ENCODE assay signal across 8 cellular contexts in the genomic region with DNA sequence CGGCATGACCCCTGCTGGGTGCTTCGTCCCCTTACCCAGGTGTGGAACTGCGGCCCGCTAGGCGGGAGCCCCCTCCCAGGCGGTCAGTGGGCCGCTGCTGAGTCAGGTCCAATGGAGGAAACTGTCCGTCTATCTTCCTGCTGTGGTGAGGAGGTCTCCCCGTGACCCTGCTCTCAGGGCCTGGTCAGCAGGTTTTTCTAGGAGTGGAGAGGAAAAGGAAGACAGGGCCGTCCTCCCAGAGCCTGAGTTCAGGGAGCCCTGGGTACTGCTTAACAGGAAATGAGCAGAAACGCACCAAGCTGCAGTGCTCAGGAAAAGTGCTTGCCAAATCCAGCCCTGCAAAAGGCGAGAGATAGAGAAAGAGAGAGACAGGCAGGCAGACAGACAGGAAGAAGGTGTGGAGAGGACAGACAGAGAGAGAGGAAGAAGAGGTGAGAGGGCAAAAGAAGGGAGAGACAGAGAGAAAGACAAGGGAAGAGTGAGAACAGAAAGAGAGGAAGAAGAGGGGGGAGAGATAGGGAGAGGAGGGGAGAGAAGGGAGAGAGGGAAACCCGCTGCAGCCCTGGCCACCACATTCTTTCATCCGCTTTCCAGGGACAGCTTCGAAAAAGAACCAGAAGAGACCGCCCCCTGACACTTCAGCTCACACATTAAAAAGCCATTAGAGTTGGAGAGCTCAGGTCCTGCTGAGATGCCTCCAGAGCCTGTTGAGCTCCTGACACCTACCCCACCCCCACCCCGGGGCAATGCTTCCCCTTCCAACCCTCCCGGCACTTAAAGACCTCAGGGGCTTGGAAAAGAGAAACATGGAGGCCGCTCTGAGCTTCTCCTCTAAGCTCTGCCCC. TPM values are rescaled to one million over a fixed set of nuclear protein-coding genes. Genes with fewer than 3 reads are reported as not detected.
DNase-seq lines count a peak whose midpoint lies in the region; ATAC-seq and TF ChIP-seq lines count a peak whose summit lies in the region.

No MANE protein-coding gene starts in this region.

- H3F3A ChIP-seq in SK-N-SH (replicated peaks; ENCODE audit: insufficient read depth), result no peaks in the 10 kb centered on the region

- H3K4me1 ChIP-seq in SK-N-SH (ENCODE audit: control insufficient read depth in 1 of 2, insufficient read depth in 2 of 2, low read depth in 1 of 2, low read length in 1 of 2), result peaks cover 0 to 20% of the 10 kb centered on the region in 2 experiments; a peak in 1 of 4 replicates

- peaks cover 76% of the 10 kb centered on the region for H3K36me3 Mint-ChIP-seq in stimulated activated effector memory CD8-positive, alpha-beta T cell treated with anti-CD3 and anti-CD28 coated beads, Interleukin-12 subunit alpha, Interleukin-12 subunit beta, amount 100 ng/mL, for 72 hours

- peak overlapping the region; percentile 73 for H3K27ac Mint-ChIP-seq in stimulated activated effector memory CD8-positive, alpha-beta T cell treated with anti-CD3 and anti-CD28 coated beads, Interleukin-12 subunit alpha, Interleukin-12 subunit beta, amount 100 ng/mL, for 72 hours

- DNase-seq in Kasumi-1 (lab: John Stamatoyannopoulos, UW), result peak; percentile 61 to 70
- peak; percentile 54 for DNase-seq in amniotic epithelial cell (ENCODE audit: low read depth)
- peak; percentile 79 for DNase-seq in iPS-NIHi7 (ENCODE audit: extremely low spot score)
- DNase-seq in stimulated activated effector memory CD8-positive, alpha-beta T cell treated with anti-CD3 and anti-CD28 coated beads, Interleukin-12 subunit alpha, Interleukin-12 subunit beta, amount 100 ng/mL, for 72 hours (ENCODE audit: low spot score in 2 of 2), result no peak
- DNase-seq in SK-N-SH, result no peak
- no peak for DNase-seq in activated CD8-positive, alpha-beta memory T cell treated with anti-CD3 and anti-CD28 coated beads for 24 hours

- no peak overlapping the region for H3K4me2 ChIP-seq in SK-N-SH

- no peak overlapping the region; a peak in 1 of 4 replicates for H3K27ac ChIP-seq in SK-N-SH (ENCODE audit: low read depth in 2 of 2, low read length in 1 of 2)

- peaks cover 91% of the 10 kb centered on the region for H4K20me1 ChIP-seq in SK-N-SH (ENCODE audit: insufficient read depth)

- H3K4me1 Mint-ChIP-seq in stimulated activated effector memory CD8-positive, alpha-beta T cell treated with anti-CD3 and anti-CD28 coated beads, Interleukin-12 subunit alpha, Interleukin-12 subunit beta, amount 100 ng/mL, for 72 hours, result peaks cover 60% of the 10 kb centered on the region

- no peaks in the 10 kb centered on the region for H3K27me3 ChIP-seq in SK-N-SH (ENCODE audit: insufficient read depth)

- WGBS in SK-N-SH (ENCODE audit: low lambda C conversion rate), result 89% methylated on average over 19 of the region's 19 CpGs

- TF ChIP-seq RAD21 in SK-N-SH (IDR thresholded peaks at IDR 0.05; ENCODE audit: low read length), result no peak

- CTCF ChIA-PET in SK-N-SH (lab: Yijun Ruan, JAX), result interaction anchor here (0.8 to 2.0 kb wide), 2 partner anchors 10 to 14 kb away, joined by 4 to 13 read pairs; a partner anchor contains a TSS

- peaks cover under 1 to 6% of the 10 kb centered on the region in 2 experiments for H3K36me3 ChIP-seq in SK-N-SH (replicated peaks in 1 of 2; ENCODE audit: control insufficient read depth in 1 of 2, insufficient read depth in 2 of 2, low read length in 1 of 2)

- H3K4me3 ChIP-seq in SK-N-SH (ENCODE audit: low read depth in 2 of 2, low read length in 1 of 2), result no peak overlapping the region

- H2AFZ ChIP-seq in SK-N-SH (ENCODE audit: low read depth), result no peak overlapping the region

- TF ChIP-seq EP300 in SK-N-SH (IDR thresholded peaks at IDR 0.05; ENCODE audit: borderline replicate concordance in 1 of 2, low read depth in 1 of 2, low read length in 1 of 2), result no peak

- no peaks in the 10 kb centered on the region for H3K9me3 ChIP-seq in SK-N-SH

- TF ChIP-seq CTCF in SK-N-SH (IDR thresholded peaks at IDR 0.05), result no peak

- no peak overlapping the region for H3K9ac ChIP-seq in SK-N-SH

- no peak overlapping the region for H3K4me3 Mint-ChIP-seq in stimulated activated effector memory CD8-positive, alpha-beta T cell treated with anti-CD3 and anti-CD28 coated beads, Interleukin-12 subunit alpha, Interleukin-12 subunit beta, amount 100 ng/mL, for 72 hours

- POLR2A ChIA-PET in SK-N-SH (lab: Yijun Ruan, JAX), result no interaction called here

- ATAC-seq in stimulated activated effector memory CD8-positive, alpha-beta T cell treated with anti-CD3 and anti-CD28 coated beads, Interleukin-12 subunit alpha, Interleukin-12 subunit beta, amount 100 ng/mL, for 72 hours, result no peak
- ATAC-seq in GM21526 (IDR thresholded peaks at IDR 0.05; ENCODE audit: low FRiP score, unreplicated experiment) (no peak), HG02973 (IDR thresholded peaks at IDR 0.05; ENCODE audit: unreplicated experiment) (no peak)

- no peaks in the 10 kb centered on the region for H3K9me2 ChIP-seq in SK-N-SH

- H3K79me2 ChIP-seq in SK-N-SH (ENCODE audit: insufficient read depth), result peaks cover 97% of the 10 kb centered on the region

- no peaks in the 10 kb centered on the region for H3K9me3 Mint-ChIP-seq in stimulated activated effector memory CD8-positive, alpha-beta T cell treated with anti-CD3 and anti-CD28 coated beads, Interleukin-12 subunit alpha, Interleukin-12 subunit beta, amount 100 ng/mL, for 72 hours

TF ChIP-seq in SK-N-SH, 30 proteins besides CTCF, POLR2A, EP300 and RAD21:
- TF ChIP-seq, protein P1, sequence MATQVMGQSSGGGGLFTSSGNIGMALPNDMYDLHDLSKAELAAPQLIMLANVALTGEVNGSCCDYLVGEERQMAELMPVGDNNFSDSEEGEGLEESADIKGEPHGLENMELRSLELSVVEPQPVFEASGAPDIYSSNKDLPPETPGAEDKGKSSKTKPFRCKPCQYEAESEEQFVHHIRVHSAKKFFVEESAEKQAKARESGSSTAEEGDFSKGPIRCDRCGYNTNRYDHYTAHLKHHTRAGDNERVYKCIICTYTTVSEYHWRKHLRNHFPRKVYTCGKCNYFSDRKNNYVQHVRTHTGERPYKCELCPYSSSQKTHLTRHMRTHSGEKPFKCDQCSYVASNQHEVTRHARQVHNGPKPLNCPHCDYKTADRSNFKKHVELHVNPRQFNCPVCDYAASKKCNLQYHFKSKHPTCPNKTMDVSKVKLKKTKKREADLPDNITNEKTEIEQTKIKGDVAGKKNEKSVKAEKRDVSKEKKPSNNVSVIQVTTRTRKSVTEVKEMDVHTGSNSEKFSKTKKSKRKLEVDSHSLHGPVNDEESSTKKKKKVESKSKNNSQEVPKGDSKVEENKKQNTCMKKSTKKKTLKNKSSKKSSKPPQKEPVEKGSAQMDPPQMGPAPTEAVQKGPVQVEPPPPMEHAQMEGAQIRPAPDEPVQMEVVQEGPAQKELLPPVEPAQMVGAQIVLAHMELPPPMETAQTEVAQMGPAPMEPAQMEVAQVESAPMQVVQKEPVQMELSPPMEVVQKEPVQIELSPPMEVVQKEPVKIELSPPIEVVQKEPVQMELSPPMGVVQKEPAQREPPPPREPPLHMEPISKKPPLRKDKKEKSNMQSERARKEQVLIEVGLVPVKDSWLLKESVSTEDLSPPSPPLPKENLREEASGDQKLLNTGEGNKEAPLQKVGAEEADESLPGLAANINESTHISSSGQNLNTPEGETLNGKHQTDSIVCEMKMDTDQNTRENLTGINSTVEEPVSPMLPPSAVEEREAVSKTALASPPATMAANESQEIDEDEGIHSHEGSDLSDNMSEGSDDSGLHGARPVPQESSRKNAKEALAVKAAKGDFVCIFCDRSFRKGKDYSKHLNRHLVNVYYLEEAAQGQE (IDR thresholded peaks at IDR 0.05; ENCODE audit: low read depth, low read length), result no peak
- TF ChIP-seq RCOR1 (IDR thresholded peaks at IDR 0.05; ENCODE audit: low read length) (no peak), RFX5 (IDR thresholded peaks at IDR 0.05; ENCODE audit: low read length) (no peak), SMC3 (IDR thresholded peaks at IDR 0.05; ENCODE audit: low read depth, low read length) (no peak), NFIC (IDR thresholded peaks at IDR 0.05; ENCODE audit: borderline replicate concordance) (no peak), GABPA (IDR thresholded peaks at IDR 0.05; ENCODE audit: low read depth) (no peak), SIN3A (IDR thresholded peaks at IDR 0.05; ENCODE audit: borderline replicate concordance, low read depth, low read length) (no peak), ELF1 (IDR thresholded peaks at IDR 0.05) (no peak), CHD2 (IDR thresholded peaks at IDR 0.05; ENCODE audit: low read length, partially characterized antibody) (no peak)
- TF ChIP-seq, protein P2, sequence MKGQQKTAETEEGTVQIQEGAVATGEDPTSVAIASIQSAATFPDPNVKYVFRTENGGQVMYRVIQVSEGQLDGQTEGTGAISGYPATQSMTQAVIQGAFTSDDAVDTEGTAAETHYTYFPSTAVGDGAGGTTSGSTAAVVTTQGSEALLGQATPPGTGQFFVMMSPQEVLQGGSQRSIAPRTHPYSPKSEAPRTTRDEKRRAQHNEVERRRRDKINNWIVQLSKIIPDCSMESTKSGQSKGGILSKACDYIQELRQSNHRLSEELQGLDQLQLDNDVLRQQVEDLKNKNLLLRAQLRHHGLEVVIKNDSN (IDR thresholded peaks at IDR 0.05; ENCODE audit: borderline replicate concordance, low read depth), result no peak
- TF ChIP-seq, protein P3, sequence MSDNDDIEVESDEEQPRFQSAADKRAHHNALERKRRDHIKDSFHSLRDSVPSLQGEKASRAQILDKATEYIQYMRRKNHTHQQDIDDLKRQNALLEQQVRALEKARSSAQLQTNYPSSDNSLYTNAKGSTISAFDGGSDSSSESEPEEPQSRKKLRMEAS (IDR thresholded peaks at IDR 0.05; ENCODE audit: low read depth), result no peak
TF ChIP-seq in SK-N-SH: peak in this region for 0.

RNA-seq across cellular contexts. Expression of a gene that starts 10.1 kb away (rescaled TPM):
- polyA plus RNA-seq in SK-N-SH (2012; rRNA removed), result 62.5 and 82.8 TPM in 2 replicates
- polyA plus RNA-seq in SK-N-SH (2012; cell fraction: cytosol; rRNA removed), result 34.7 and 53.5 TPM in 2 replicates
- 48.5 and 52.9 TPM in 2 replicates for polyA plus RNA-seq in SK-N-SH (2012; cell fraction: nucleus; rRNA removed)

RNA-seq across cellular contexts. Expression of a gene that starts 12.2 kb away (rescaled TPM):
- polyA plus RNA-seq in SK-N-SH (2012; rRNA removed), result 13.2 and 18.0 TPM in 2 replicates
- polyA plus RNA-seq in SK-N-SH (2012; cell fraction: cytosol; rRNA removed), result 12.9 and 15.0 TPM in 2 replicates
- polyA plus RNA-seq in SK-N-SH (2012; cell fraction: nucleus; rRNA removed), result 23.9 and 29.4 TPM in 2 replicates

RNA-seq across cellular contexts. Expression of a gene that starts 46.9 kb away (rescaled TPM):
- 18.7 and 21.3 TPM in 2 replicates for polyA plus RNA-seq in SK-N-SH (2012; rRNA removed)
- 9.7 and 14.7 TPM in 2 replicates for polyA plus RNA-seq in SK-N-SH (2012; cell fraction: cytosol; rRNA removed)
- 23.4 and 26.0 TPM in 2 replicates for polyA plus RNA-seq in SK-N-SH (2012; cell fraction: nucleus; rRNA removed)

RNA-seq across cellular contexts. Expression of a gene that starts 51.6 kb away (rescaled TPM):
- polyA plus RNA-seq in SK-N-SH (2012; rRNA removed), result 6.0 and 7.6 TPM in 2 replicates
- polyA plus RNA-seq in SK-N-SH (2012; cell fraction: cytosol; rRNA removed), result 2.8 and 2.9 TPM in 2 replicates
- 5.6 and 6.1 TPM in 2 replicates for polyA plus RNA-seq in SK-N-SH (2012; cell fraction: nucleus; rRNA removed)

Comparison
In these comparisons a context has a peak if more than half of its experiments do, and no peak if none do; other contexts are left out.
1. DNase-seq: peak in Kasumi-1 (2 of 2), amniotic epithelial cell (single experiment) and iPS-NIHi7 (single experiment); none in stimulated activated effector memory CD8-positive, alpha-beta T cell treated with anti-CD3 and anti-CD28 coated beads, Interleukin-12 subunit alpha, Interleukin-12 subunit beta, amount 100 ng/mL, for 72 hours (0 of 2), SK-N-SH (single experiment) and activated CD8-positive, alpha-beta memory T cell treated with anti-CD3 and anti-CD28 coated beads for 24 hours (single experiment).